18 cellular contexts compared by ENCODE assay signal in the genomic region with DNA sequence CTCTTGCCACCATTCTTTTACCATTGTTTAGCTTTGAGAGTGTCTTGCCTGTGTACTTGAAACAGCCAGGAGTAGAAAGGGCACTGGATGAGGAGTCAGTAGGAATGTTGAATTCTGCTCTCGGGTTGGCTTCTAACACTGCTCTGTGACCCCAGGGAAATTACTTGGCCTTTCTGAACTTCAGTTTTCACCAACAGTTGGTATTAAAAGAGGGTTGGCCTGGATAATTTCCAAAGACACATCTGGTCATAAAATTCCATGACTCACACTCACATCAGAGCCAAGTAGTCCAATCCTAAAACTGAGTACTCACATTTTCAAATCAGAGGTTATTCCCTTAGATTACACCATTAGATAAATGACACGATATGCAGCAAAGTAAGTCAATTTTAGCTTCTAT.
DNase-seq lines count a peak whose midpoint lies in the region; ATAC-seq, FAIRE-seq and TF ChIP-seq lines count a peak whose summit lies in the region.
"Had no signal": no experiment of that assay in that cellular context is flagged by ENCODE, and none has a peak within 500 bp of the region (broad histone marks: within the 10 kb centered on the region; RNA-seq: fewer than 3 reads in every experiment).

No MANE protein-coding gene starts in this region.

- BruUV-seq in HCT116 (replicated peaks; lab: Mats Ljungman, UMichigan), result no TSS peak

- DNase-seq in HCT116 (ENCODE audit: low read depth, low spot score) (no peak), astrocyte (ENCODE audit: low read depth) (peak; percentile 71), foreskin fibroblast (peak; percentile 66 to 86), NCI-H345 treated with DMSO at 0.1 percent for 48 hours (lab: John Stamatoyannopoulos, UW; ENCODE audit: unreplicated experiment) (no peak), dorsolateral prefrontal cortex (no peak), activated gamma-delta T cell treated with Interleukin-2 at 50 U/mL for 16 hours (no peak), T-helper 1 cell (no peak)
- DNase-seq: activated CD4-positive, alpha-beta T cell treated with anti-CD3 and anti-CD28 coated beads, Interleukin-2, amount 10 ng/mL, durations not matched to agents 24 days and 14 days; activated T-cell treated with anti-CD3 and anti-CD28 coated beads, Interleukin-2, amount 50 U/mL, for 48 hours; amniotic stem cell; gastrocnemius medialis; midbrain; NCI-H1694 treated with DMSO at 0.1 percent for 48 hours; NCI-H524; RPMI8226; stimulated activated naive CD8-positive, alpha-beta T cell treated with anti-CD3 and anti-CD28 coated beads, Interleukin-15, amount 100 ng/mL, for 72 hours had no signal

- H3K36me3 Mint-ChIP-seq in astrocyte (ENCODE audit: low read depth, unreplicated experiment), result no peaks in the 10 kb centered on the region

- H3K9ac ChIP-seq in HCT116 (ENCODE audit: low read length), result no peak overlapping the region
- H3K9ac ChIP-seq in astrocyte (ENCODE audit: low read length), result no peak overlapping the region

- CTCF ChIA-PET in HCT116 (lab: Charles Lee), result no interaction called here

- no peaks in the 10 kb centered on the region for H3K27me3 Mint-ChIP-seq in astrocyte (ENCODE audit: low read depth, unreplicated experiment)
- H3K27me3 Mint-ChIP-seq: stimulated activated naive CD8-positive, alpha-beta T cell treated with anti-CD3 and anti-CD28 coated beads, Interleukin-15, amount 100 ng/mL, for 72 hours had no signal

- TF ChIP-seq RAD21 in HCT116 (IDR thresholded peaks at IDR 0.05; ENCODE audit: low read depth), result no peak

- H3K4me1 ChIP-seq in ACC112 (ENCODE audit: control insufficient read depth, insufficient read depth, low read length, unreplicated experiment), result peaks cover 11% of the 10 kb centered on the region
- H3K4me1 ChIP-seq in HCT116 (ENCODE audit: control insufficient read depth in 1 of 2, insufficient read depth in 2 of 2, low read length in 2 of 2), result 0 out of 4 replicates have a peak, but pooled peaks cover 0 to 5% of the 10 kb centered on the region in 2 experiments
- H3K4me1 ChIP-seq in astrocyte (ENCODE audit: insufficient read depth, low read length), result no peaks in the 10 kb centered on the region
- H3K4me1 ChIP-seq: gastrocnemius medialis had no signal

- H3K27ac ChIP-seq in ACC112 (ENCODE audit: low read depth, low read length), result no peak overlapping the region
- no peak overlapping the region for H3K27ac ChIP-seq in HCT116 (ENCODE audit: low read depth, low read length)
- no peak overlapping the region for H3K27ac ChIP-seq in astrocyte (ENCODE audit: low read depth, low read length)
- H3K27ac ChIP-seq in dorsolateral prefrontal cortex, result no peak overlapping the region
- H3K27ac ChIP-seq: gastrocnemius medialis had no signal

- H3K36me3 ChIP-seq in ACC112 (ENCODE audit: insufficient read depth, low read length), result no peaks in the 10 kb centered on the region
- H3K36me3 ChIP-seq in HCT116 (ENCODE audit: control insufficient read depth in 1 of 2, insufficient read depth in 2 of 2, low read length in 2 of 2), result no peaks in the 10 kb centered on the region
- H3K36me3 ChIP-seq in astrocyte (ENCODE audit: insufficient read depth, low read length), result no peaks in the 10 kb centered on the region
- H3K36me3 ChIP-seq: gastrocnemius medialis had no signal

- no peak for FAIRE-seq in astrocyte (lab: Jason Lieb, UNC)

- no peaks in the 10 kb centered on the region for H3K27me3 ChIP-seq in ACC112 (ENCODE audit: insufficient read depth, low read length)
- H3K27me3 ChIP-seq in HCT116 (ENCODE audit: insufficient read depth, low read length), result no peaks in the 10 kb centered on the region
- H3K27me3 ChIP-seq in astrocyte (ENCODE audit: insufficient read depth, low read length), result no peaks in the 10 kb centered on the region
- no peaks in the 10 kb centered on the region for H3K27me3 ChIP-seq in dorsolateral prefrontal cortex
- H3K27me3 ChIP-seq: gastrocnemius medialis had no signal

- ATAC-seq in HCT116, result no peak
- ATAC-seq: gastrocnemius medialis; stimulated activated naive CD8-positive, alpha-beta T cell treated with anti-CD3 and anti-CD28 coated beads, Interleukin-15, amount 100 ng/mL, for 72 hours had no signal

- H3K4me3 ChIP-seq in ACC112 (ENCODE audit: low read depth, low read length) (no peak overlapping the region), HCT116 (replicated peaks in 1 of 2; ENCODE audit: low read depth in 1 of 2, low read length in 2 of 2) (no peak overlapping the region), astrocyte (ENCODE audit: insufficient read depth, low read depth, low read length) (no peak overlapping the region), foreskin fibroblast (ENCODE audit: low read depth in 1 of 2, low read length in 2 of 2) (no peak overlapping the region), dorsolateral prefrontal cortex (no peak overlapping the region)
- H3K4me3 ChIP-seq: gastrocnemius medialis had no signal

- POLR2A ChIA-PET in HCT116 (lab: Charles Lee), result no interaction called here

- H3K9me3 Mint-ChIP-seq in astrocyte (ENCODE audit: unreplicated experiment), result peaks cover 5% of the 10 kb centered on the region
- H3K9me3 Mint-ChIP-seq: activated CD4-positive, alpha-beta T cell treated with anti-CD3 and anti-CD28 coated beads, Interleukin-2, amount 10 ng/mL, durations not matched to agents 24 days and 14 days; T-helper 2 cell treated with Interferon-gamma antibody and Interleukin-4, amounts not matched to agents 5 μg/mL and 100 μg/mL, for 36 hours had no signal

- intact Hi-C loops in HCT116 (cut with micrococcal nuclease), result no loop called here
- intact Hi-C loops in dorsolateral prefrontal cortex (cut with DNase I), result no loop called here

- no peak for TF ChIP-seq CTCF in HCT116 (IDR thresholded peaks at IDR 0.05 in 2 of 3, conservative IDR thresholded peaks at IDR 0.05 in 1 of 3; ENCODE audit: borderline replicate concordance in 1 of 3, insufficient read depth in 1 of 3, low read depth in 2 of 3, low read length in 2 of 3)
- no peak for TF ChIP-seq CTCF in astrocyte (IDR thresholded peaks at IDR 0.05; ENCODE audit: insufficient read depth, low read depth, low read length)
- TF ChIP-seq CTCF in foreskin fibroblast (IDR thresholded peaks at IDR 0.05; ENCODE audit: low read depth, low read length), result no peak
- no peak for TF ChIP-seq CTCF in dorsolateral prefrontal cortex (IDR thresholded peaks at IDR 0.05 in 54 of 56, conservative IDR thresholded peaks at IDR 0.05 in 2 of 56; ENCODE audit: low read depth in 1 of 56, partially characterized antibody in 56 of 56)

- H3K9me2 ChIP-seq in HCT116 (ENCODE audit: insufficient read depth), result no peaks in the 10 kb centered on the region

- H3K4me2 ChIP-seq in HCT116 (ENCODE audit: low read length) (no peak overlapping the region), astrocyte (ENCODE audit: low read length) (no peak overlapping the region)

- no peak overlapping the region for H3K27ac Mint-ChIP-seq in astrocyte (ENCODE audit: unreplicated experiment)
- H3K27ac Mint-ChIP-seq: activated CD4-positive, alpha-beta T cell treated with anti-CD3 and anti-CD28 coated beads, Interleukin-2, amount 10 ng/mL, durations not matched to agents 24 days and 14 days; stimulated activated naive CD8-positive, alpha-beta T cell treated with anti-CD3 and anti-CD28 coated beads, Interleukin-15, amount 100 ng/mL, for 72 hours; T-helper 2 cell treated with Interferon-gamma antibody and Interleukin-4, amounts not matched to agents 5 μg/mL and 100 μg/mL, for 36 hours had no signal

- H3K4me1 Mint-ChIP-seq in astrocyte (ENCODE audit: low read depth, unreplicated experiment), result no peaks in the 10 kb centered on the region
- H3K4me1 Mint-ChIP-seq: activated CD4-positive, alpha-beta T cell treated with anti-CD3 and anti-CD28 coated beads, Interleukin-2, amount 10 ng/mL, durations not matched to agents 24 days and 14 days; stimulated activated naive CD8-positive, alpha-beta T cell treated with anti-CD3 and anti-CD28 coated beads, Interleukin-15, amount 100 ng/mL, for 72 hours had no signal

- no peak for TF ChIP-seq POLR2A in HCT116 (IDR thresholded peaks at IDR 0.05; ENCODE audit: borderline replicate concordance, extremely low read depth, insufficient read depth, insufficient read length)

- H2AFZ ChIP-seq in ACC112 (ENCODE audit: low read length, unreplicated experiment) (peak overlapping the region; percentile 40), HCT116 (ENCODE audit: low read depth, low read length, poor library complexity, severe bottlenecking) (peak overlapping the region; percentile 31), astrocyte (ENCODE audit: low read depth, low read length) (no peak overlapping the region)

- H3K9me3 ChIP-seq in HCT116 (ENCODE audit: control insufficient read depth in 1 of 2, insufficient read depth in 1 of 2, low read depth in 1 of 2, low read length in 2 of 2) (no peaks in the 10 kb centered on the region), astrocyte (ENCODE audit: insufficient read depth, low read depth, low read length) (no peaks in the 10 kb centered on the region)
- H3K9me3 ChIP-seq: gastrocnemius medialis had no signal

- no peak overlapping the region for H3K4me3 Mint-ChIP-seq in astrocyte (ENCODE audit: unreplicated experiment)
- H3K4me3 Mint-ChIP-seq: activated CD4-positive, alpha-beta T cell treated with anti-CD3 and anti-CD28 coated beads, Interleukin-2, amount 10 ng/mL, durations not matched to agents 24 days and 14 days; stimulated activated naive CD8-positive, alpha-beta T cell treated with anti-CD3 and anti-CD28 coated beads, Interleukin-15, amount 100 ng/mL, for 72 hours; T-helper 2 cell treated with Interferon-gamma antibody and Interleukin-4, amounts not matched to agents 5 μg/mL and 100 μg/mL, for 36 hours had no signal

- RAD21 ChIA-PET in HCT116 (lab: Charles Lee; ENCODE audit: low non-redundant PET in 1 of 2, low total read pairs in 2 of 2, uncharacterized antibody in 2 of 2, unreplicated experiment in 2 of 2), result no interaction called here

- H3K79me2 ChIP-seq in ACC112 (ENCODE audit: control insufficient read depth, insufficient read depth, low read length, unreplicated experiment) (no peaks in the 10 kb centered on the region), HCT116 (ENCODE audit: insufficient read depth, low read length) (no peaks in the 10 kb centered on the region), astrocyte (ENCODE audit: insufficient read depth, low read length) (no peaks in the 10 kb centered on the region)

- H4K20me1 ChIP-seq in HCT116 (ENCODE audit: insufficient read depth) (no peaks in the 10 kb centered on the region), astrocyte (ENCODE audit: insufficient read depth, low read length) (no peaks in the 10 kb centered on the region)

TF ChIP-seq in HCT116, 20 proteins besides CTCF, POLR2A, EP300 and RAD21 (continues in another document):
- TF ChIP-seq TCF7L2 (IDR thresholded peaks at IDR 0.05; ENCODE audit: borderline replicate concordance, extremely low read depth, insufficient read depth, insufficient read length) (no peak), ELF1 (IDR thresholded peaks at IDR 0.05; ENCODE audit: borderline replicate concordance, low read depth) (no peak), JUND (IDR thresholded peaks at IDR 0.05) (no peak), EGR1 (IDR thresholded peaks at IDR 0.05; ENCODE audit: low read depth) (no peak), EZH2 (IDR thresholded peaks at IDR 0.05) (no peak)
- TF ChIP-seq, protein P1, sequence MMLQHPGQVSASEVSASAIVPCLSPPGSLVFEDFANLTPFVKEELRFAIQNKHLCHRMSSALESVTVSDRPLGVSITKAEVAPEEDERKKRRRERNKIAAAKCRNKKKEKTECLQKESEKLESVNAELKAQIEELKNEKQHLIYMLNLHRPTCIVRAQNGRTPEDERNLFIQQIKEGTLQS (IDR thresholded peaks at IDR 0.05), result no peak

Comparison
In these comparisons a context has a peak if more than half of its experiments do, and no peak if none do; other contexts are left out.
1. DNase-seq: peak in astrocyte (single experiment) and foreskin fibroblast (2 of 2); none in HCT116 (single experiment), NCI-H345 treated with DMSO at 0.1 percent for 48 hours (single experiment), dorsolateral prefrontal cortex (0 of 10), activated gamma-delta T cell treated with Interleukin-2 at 50 U/mL for 16 hours (single experiment) and T-helper 1 cell (0 of 5).